ENCODE assay signal across 8 cellular contexts in genomic region chr4:89509708-89510269, GRCh38.
DNase-seq lines count a peak whose midpoint lies in the region; ATAC-seq, FAIRE-seq and TF ChIP-seq lines count a peak whose summit lies in the region.

No MANE protein-coding gene starts in this region.

- 2% methylated on average over 4 of the region's 4 CpGs for WGBS in K562 (ENCODE audit: insufficient coverage, low coverage, missing lambda C conversion rate)
- 72 to 85% (median 83%) methylated on average over 4 of the region's 4 CpGs for WGBS in heart left ventricle, 4 donors

- no peaks in the 10 kb centered on the region for H3K79me2 ChIP-seq in K562 (ENCODE audit: control insufficient read depth, insufficient read depth, low read length)

- in situ Hi-C loops in K562 (cut with MboI) = no loop called here

- H3K4me3 ChIP-seq in K562 (no peak overlapping the region), heart left ventricle (no peak overlapping the region)

- no peaks in the 10 kb centered on the region for H4K20me1 ChIP-seq in K562 (replicated peaks; ENCODE audit: control insufficient read depth, insufficient read depth, low read length)

- DNase-seq in EL (peak; percentile 54), K562 (ENCODE audit: extremely low read depth in 1 of 4, low spot score in 3 of 4) (no peak), COLO829 (ENCODE audit: low spot score) (no peak), A172 (ENCODE audit: low spot score) (no peak), heart left ventricle (no peak), RCC 7860 (ENCODE audit: low spot score) (no peak)

- H3K9me1 ChIP-seq in K562 (ENCODE audit: control insufficient read depth, insufficient read depth, low read length) = no peaks in the 10 kb centered on the region

- TF ChIP-seq CTCF in K562 (IDR thresholded peaks at IDR 0.05 in 2 of 3, conservative IDR thresholded peaks at IDR 0.05 in 1 of 3; ENCODE audit: insufficient read depth in 2 of 3, low read depth in 1 of 3, low read length in 3 of 3) (no peak), heart left ventricle (IDR thresholded peaks at IDR 0.05) (no peak)

- TF ChIP-seq EP300 in K562 (IDR thresholded peaks at IDR 0.05; ENCODE audit: low read length) = no peak

- no peak for TF ChIP-seq RAD21 in K562 (CRISPR knock-in tag; conservative IDR thresholded peaks at IDR 0.05 in 1 of 2, IDR thresholded peaks at IDR 0.05 in 1 of 2)

- FAIRE-seq in K562 (lab: Jason Lieb, UNC) = no peak
- no peak for FAIRE-seq in RCC 7860 (lab: Jason Lieb, UNC)

- H3K36me3 ChIP-seq in K562 (ENCODE audit: control insufficient read depth, insufficient read depth, low read length) (no peaks in the 10 kb centered on the region), heart left ventricle (no peaks in the 10 kb centered on the region)

- no peak overlapping the region for H3K9ac ChIP-seq in K562 (ENCODE audit: insufficient read depth in 1 of 2, low read depth in 2 of 2, low read length in 2 of 2)

- H3K27ac ChIP-seq in K562 (ENCODE audit: extremely low read depth, low read depth, low read length) (no peak overlapping the region), heart left ventricle (no peak overlapping the region)

- H3K27me3 ChIP-seq in K562 (ENCODE audit: control insufficient read depth in 2 of 2, insufficient read depth in 2 of 2, low read length in 2 of 2) (no peaks in the 10 kb centered on the region), heart left ventricle (peaks cover 0 to 15% (median 0%) of the 10 kb centered on the region in 9 donors)

- no peak overlapping the region for H3K4me2 ChIP-seq in K562 (ENCODE audit: insufficient read depth, low read length)

- POLR2A ChIA-PET in K562 (lab: Yijun Ruan, JAX) = no interaction called here

- BruUV-seq in K562 (replicated peaks; lab: Mats Ljungman, UMichigan) = no TSS peak

- intact Hi-C loops in K562 (cut with micrococcal nuclease) = no loop called here
- intact Hi-C loops in heart left ventricle (cut with DNase I) = no loop called here

- CTCF ChIA-PET in K562 (lab: Yijun Ruan, JAX; ENCODE audit: low intra/inter-chr PET ratio) = interaction anchor here (0.7 kb wide), 1 partner anchor 29 kb away, joined by 3 read pairs; no protein-coding TSS in a partner anchor

- H2AFZ ChIP-seq in K562 (ENCODE audit: low read depth, low read length) = no peak overlapping the region

- 0 out of 2 replicates have a peak, but pooled peaks cover 2% of the 10 kb centered on the region for H3K9me3 ChIP-seq in K562 (replicated peaks; ENCODE audit: control insufficient read depth, insufficient read depth, low read depth, low read length)
- H3K9me3 ChIP-seq in heart left ventricle = no peaks in the 10 kb centered on the region

- H3K4me1 ChIP-seq in K562 (replicated peaks in 1 of 2; ENCODE audit: control insufficient read depth in 2 of 2, insufficient read depth in 2 of 2, low read length in 2 of 2) = no peaks in the 10 kb centered on the region
- H3K4me1 ChIP-seq in heart left ventricle = peaks cover 0 to 6% (median 0%) of the 10 kb centered on the region in 12 donors

- peak; percentile 98 for ATAC-seq in GM19372 (IDR thresholded peaks at IDR 0.05; ENCODE audit: low read depth, unreplicated experiment)
- ATAC-seq in HG03159 (IDR thresholded peaks at IDR 0.05; ENCODE audit: unreplicated experiment) = peak; percentile 99
- no peak for ATAC-seq in K562
- ATAC-seq in heart left ventricle = no peak

- TF ChIP-seq POLR2A in K562 (conservative IDR thresholded peaks at IDR 0.05) = no peak
- no peak for TF ChIP-seq POLR2A in heart left ventricle (IDR thresholded peaks at IDR 0.05)

TF ChIP-seq in K562, 482 proteins besides CTCF, POLR2A, EP300 and RAD21:
- TF ChIP-seq TFE3 (CRISPR knock-in tag; IDR thresholded peaks at IDR 0.05) (peak; percentile 69), TRIM25 (IDR thresholded peaks at IDR 0.05; ENCODE audit: borderline replicate concordance) (no peak)

Comparison
In these comparisons a context has a peak if more than half of its experiments do, and no peak if none do; other contexts are left out.
1. ATAC-seq: peak in GM19372 (single experiment) and HG03159 (single experiment); none in K562 (single experiment) and heart left ventricle (0 of 4).